In genomic region chr1:214753236-214753852, GRCh38 we compare ENCODE assay signal across 18 cellular contexts.
"Had no signal": no experiment of that assay in that cellular context is flagged by ENCODE, and none has a peak within 500 bp of the region (broad histone marks: within the 10 kb centered on the region; RNA-seq: fewer than 3 reads in every experiment).

No MANE protein-coding gene starts in this region.

- H3K4me3 Mint-ChIP-seq: dendritic cell treated with granulocyte-macrophage colony-stimulating factor and Interleukin-4, amounts not matched to agents 40 ng/mL and 50 ng/mL, for 4 days; naive B cell; nephron; stimulated activated memory B cell treated with anti-CD40 and anti-IgM and Interleukin-4, amounts not matched to agents 10 μg/mL and 1 μg/mL and 100 μg/mL, for 72 hours; stimulated activated naive CD8-positive, alpha-beta T cell treated with anti-CD3 and anti-CD28 coated beads, Interleukin-15, Interleukin-2, amounts not matched to agents 100 ng/mL and 50 ng/mL, for 24 hours had no signal

- H3K9me3 ChIP-seq: tibial artery, upper lobe of right lung had no signal

- H3K27ac Mint-ChIP-seq: dendritic cell treated with granulocyte-macrophage colony-stimulating factor and Interleukin-4, amounts not matched to agents 40 ng/mL and 50 ng/mL, for 4 days; nephron; stimulated activated memory B cell treated with anti-CD40 and anti-IgM and Interleukin-4, amounts not matched to agents 10 μg/mL and 1 μg/mL and 100 μg/mL, for 72 hours; stimulated activated naive CD8-positive, alpha-beta T cell treated with anti-CD3 and anti-CD28 coated beads, Interleukin-15, Interleukin-2, amounts not matched to agents 100 ng/mL and 50 ng/mL, for 24 hours had no signal

- H3K4me3 ChIP-seq: hepatocyte, spleen, tibial artery, upper lobe of right lung had no signal

- H3K36me3 Mint-ChIP-seq: naive B cell; stimulated activated memory B cell treated with anti-CD40 and anti-IgM and Interleukin-4, amounts not matched to agents 10 μg/mL and 1 μg/mL and 100 μg/mL, for 72 hours had no signal

- H3K4me2 ChIP-seq: hepatocyte had no signal

- H3K4me1 Mint-ChIP-seq: naive B cell; nephron; stimulated activated memory B cell treated with anti-CD40 and anti-IgM and Interleukin-4, amounts not matched to agents 10 μg/mL and 1 μg/mL and 100 μg/mL, for 72 hours had no signal

- H3K79me2 ChIP-seq: hepatocyte had no signal

- H3K27me3 Mint-ChIP-seq: dendritic cell treated with granulocyte-macrophage colony-stimulating factor and Interleukin-4, amounts not matched to agents 40 ng/mL and 50 ng/mL, for 4 days; stimulated activated memory B cell treated with anti-CD40 and anti-IgM and Interleukin-4, amounts not matched to agents 10 μg/mL and 1 μg/mL and 100 μg/mL, for 72 hours; stimulated activated naive CD8-positive, alpha-beta T cell treated with anti-CD3 and anti-CD28 coated beads, Interleukin-15, Interleukin-2, amounts not matched to agents 100 ng/mL and 50 ng/mL, for 24 hours had no signal

- H2AFZ ChIP-seq: hepatocyte had no signal

- H3K4me1 ChIP-seq: spleen, tibial artery, upper lobe of right lung had no signal

- H3K36me3 ChIP-seq: spleen, tibial artery, upper lobe of right lung had no signal

- ATAC-seq: sciatic nerve; stimulated activated memory B cell treated with anti-CD40 and anti-IgM and Interleukin-4, amounts not matched to agents 10 μg/mL and 1 μg/mL and 100 μg/mL, for 72 hours; upper lobe of right lung had no signal

- FAIRE-seq: colon had no signal

- DNase-seq: foreskin melanocyte; head of caudate nucleus; kidney glomerular epithelial cell; mesendoderm; naive B cell; spleen; stimulated activated CD4-positive, alpha-beta T cell treated with anti-CD3 and anti-CD28 coated beads, Interleukin-15, amount 100 ng/mL, for 24 hours; stimulated activated CD4-positive, alpha-beta T cell treated with anti-CD3 and anti-CD28 coated beads, Interleukin-1b, Interleukin-23, amount 100 ng/mL, for 48 hours; stimulated activated CD4-positive, alpha-beta T cell treated with anti-CD3 and anti-CD28 coated beads, Interleukin-4, amount 100 ng/mL, for 24 hours; tibial artery; upper lobe of right lung had no signal

- H3K27ac ChIP-seq: hepatocyte, spleen, tibial artery, upper lobe of right lung had no signal

- H3K27me3 ChIP-seq: hepatocyte, spleen, tibial artery, upper lobe of right lung had no signal
